Comparison of ENCODE assay signal across 8 cellular contexts in genomic region chr10:46987233-46987930, GRCh38.
DNase-seq lines count a peak whose midpoint lies in the region; ATAC-seq and TF ChIP-seq lines count a peak whose summit lies in the region.
"Not testable (repeated sequence)": the region's sequence is repeated elsewhere in the genome, so short reads cannot be mapped to it uniquely, and the experiment has no call there.

No MANE protein-coding gene starts in this region.

- not testable (repeated sequence) for H3K27me3 ChIP-seq in CD4-positive, CD25-positive, alpha-beta regulatory T cell (ENCODE audit: control insufficient read depth, insufficient read depth, low read length); GM23338 (ENCODE audit: insufficient read depth); heart right ventricle

- not testable (repeated sequence) for H3F3A ChIP-seq in GM23338 (replicated peaks; ENCODE audit: low read depth)

- H3K36me3 Mint-ChIP-seq in CD4-positive, CD25-positive, alpha-beta regulatory T cell; GM23338 (ENCODE audit: low read depth); activated CD8-positive, alpha-beta memory T cell treated with anti-CD3 and anti-CD28 coated beads, Interleukin-2, amount 10 ng/mL, durations not matched to agents 7 days and 5 days: not testable (repeated sequence)

- H3K9me2 ChIP-seq in GM23338 (ENCODE audit: insufficient read depth): not testable (repeated sequence)

- H3K4me2 ChIP-seq in GM23338: not testable (repeated sequence)

- H3K27ac Mint-ChIP-seq in CD4-positive, CD25-positive, alpha-beta regulatory T cell; GM23338; activated CD8-positive, alpha-beta memory T cell treated with anti-CD3 and anti-CD28 coated beads, Interleukin-2, amount 10 ng/mL, durations not matched to agents 7 days and 5 days: not testable (repeated sequence)

- no CpG with 5 or more reads among the region's 10 CpGs for WGBS in heart right ventricle, 2 donors

- not testable (repeated sequence) for H3K27me3 Mint-ChIP-seq in CD4-positive, CD25-positive, alpha-beta regulatory T cell; GM23338 (ENCODE audit: insufficient read depth, low read depth, poor library complexity); activated CD8-positive, alpha-beta memory T cell treated with anti-CD3 and anti-CD28 coated beads, Interleukin-2, amount 10 ng/mL, durations not matched to agents 7 days and 5 days

- H3K9me3 ChIP-seq in CD4-positive, CD25-positive, alpha-beta regulatory T cell (ENCODE audit: control insufficient read depth in 2 of 2, low read length in 2 of 2); heart right ventricle: not testable (repeated sequence)

- not testable (repeated sequence) for H3K9me3 Mint-ChIP-seq in CD4-positive, CD25-positive, alpha-beta regulatory T cell; GM23338; activated CD8-positive, alpha-beta memory T cell treated with anti-CD3 and anti-CD28 coated beads, Interleukin-2, amount 10 ng/mL, durations not matched to agents 7 days and 5 days (ENCODE audit: low read depth)

- CTCF ChIA-PET in activated CD8-positive, alpha-beta memory T cell treated with anti-CD3 and anti-CD28 coated beads, Interleukin-2, amount 10 ng/mL, durations not matched to agents 7 days and 5 days (lab: Charles Lee): not testable (repeated sequence)

- TF ChIP-seq CTCF in GM23338 (conservative IDR thresholded peaks at IDR 0.05; ENCODE audit: low read depth in 2 of 2); heart right ventricle (IDR thresholded peaks at IDR 0.05): not testable (repeated sequence)

- not testable (repeated sequence) for H3K4me1 ChIP-seq in CD4-positive, CD25-positive, alpha-beta regulatory T cell (ENCODE audit: control insufficient read depth, insufficient read depth, low read length, poor library complexity, severe bottlenecking); GM23338 (ENCODE audit: insufficient read depth); heart right ventricle

- not testable (repeated sequence) for H3K4me3 ChIP-seq in CD4-positive, CD25-positive, alpha-beta regulatory T cell (ENCODE audit: low read depth, low read length); GM23338; heart right ventricle

- not testable (repeated sequence) for H2AFZ ChIP-seq in GM23338

- not testable (repeated sequence) for H3K36me3 ChIP-seq in CD4-positive, CD25-positive, alpha-beta regulatory T cell (ENCODE audit: control insufficient read depth, insufficient read depth, low read length); GM23338 (ENCODE audit: insufficient read depth); heart right ventricle

- not testable (repeated sequence) for H3K79me2 ChIP-seq in GM23338 (replicated peaks; ENCODE audit: insufficient read depth)

- H3K27ac ChIP-seq in CD4-positive, CD25-positive, alpha-beta regulatory T cell (ENCODE audit: insufficient read depth, low read length, poor library complexity, severe bottlenecking); GM23338 (ENCODE audit: low read depth); heart right ventricle: not testable (repeated sequence)

- peak; percentile 55 to 66 for ATAC-seq in CD4-positive, CD25-positive, alpha-beta regulatory T cell (ENCODE audit: low read depth in 2 of 2)
- ATAC-seq in GM19351 (IDR thresholded peaks at IDR 0.05; ENCODE audit: unreplicated experiment): peak; percentile 98
- ATAC-seq in GM23338: peak; percentile 97
- peak; percentile 82 for ATAC-seq in HG03060 (IDR thresholded peaks at IDR 0.05; ENCODE audit: low read depth, unreplicated experiment)
- peak; percentile 94 for ATAC-seq in HG03520 (IDR thresholded peaks at IDR 0.05; ENCODE audit: unreplicated experiment)
- ATAC-seq in activated CD8-positive, alpha-beta memory T cell treated with anti-CD3 and anti-CD28 coated beads, Interleukin-2, amount 10 ng/mL, durations not matched to agents 7 days and 5 days: peak; percentile 73
- ATAC-seq in heart right ventricle: peak; percentile 87 to 98 (median 92)
- peak; percentile 95 for ATAC-seq in sciatic nerve

- intact Hi-C loops in heart right ventricle (cut with DNase I); sciatic nerve (cut with DNase I): not testable (repeated sequence)

- not testable (repeated sequence) for DNase-seq in CD4-positive, CD25-positive, alpha-beta regulatory T cell; GM23338 (ENCODE audit: low spot score); activated CD8-positive, alpha-beta memory T cell treated with anti-CD3 and anti-CD28 coated beads, Interleukin-2, amount 10 ng/mL, durations not matched to agents 7 days and 5 days; heart right ventricle; sciatic nerve (ENCODE audit: low spot score)

- not testable (repeated sequence) for H3K4me3 Mint-ChIP-seq in CD4-positive, CD25-positive, alpha-beta regulatory T cell; GM23338; activated CD8-positive, alpha-beta memory T cell treated with anti-CD3 and anti-CD28 coated beads, Interleukin-2, amount 10 ng/mL, durations not matched to agents 7 days and 5 days

- not testable (repeated sequence) for H3K4me1 Mint-ChIP-seq in CD4-positive, CD25-positive, alpha-beta regulatory T cell; GM23338; activated CD8-positive, alpha-beta memory T cell treated with anti-CD3 and anti-CD28 coated beads, Interleukin-2, amount 10 ng/mL, durations not matched to agents 7 days and 5 days

- H4K20me1 ChIP-seq in GM23338 (replicated peaks; ENCODE audit: insufficient read depth): not testable (repeated sequence)
